ENCODE assay signal across 10 cellular contexts in genomic region chr12:8860165-8860961, GRCh38. TPM values are rescaled to one million over a fixed set of nuclear protein-coding genes. Genes with fewer than 3 reads are reported as not detected.
DNase-seq lines count a peak whose midpoint lies in the region; ATAC-seq, FAIRE-seq and TF ChIP-seq lines count a peak whose summit lies in the region.
"Had no signal": no experiment of that assay in that cellular context is flagged by ENCODE, and none has a peak within 500 bp of the region (broad histone marks: within the 10 kb centered on the region; RNA-seq: fewer than 3 reads in every experiment).

No MANE protein-coding gene starts in this region.

- peaks cover 2% of the 10 kb centered on the region for H3K27me3 Mint-ChIP-seq in activated T-cell treated with anti-CD3 and anti-CD28 coated beads, Interleukin-2, amount 50 U/mL, for 4 hours (ENCODE audit: low read depth)
- H3K27me3 Mint-ChIP-seq: activated naive CD8-positive, alpha-beta T cell had no signal

- no peaks in the 10 kb centered on the region for H3K9me3 Mint-ChIP-seq in activated T-cell treated with anti-CD3 and anti-CD28 coated beads, Interleukin-2, amount 50 U/mL, for 4 hours

- TF ChIP-seq CTCF in pancreas (IDR thresholded peaks at IDR 0.05), result peak; percentile 18 to 48 (median 37)

- 64 to 68% methylated on average over 10 of the region's 10 CpGs for WGBS in pancreas, 2 donors

- no peak overlapping the region for H3K4me3 ChIP-seq in pancreas

- DNase-seq in NCI-H748 (lab: John Stamatoyannopoulos, UW; ENCODE audit: unreplicated experiment) (peak; percentile 21), NCI-H748 treated with DMSO at 0.1 percent for 48 hours (lab: John Stamatoyannopoulos, UW) (no peak), NCI-H1694 (lab: John Stamatoyannopoulos, UW) (peak; percentile 20), germinal center (ENCODE audit: low spot score) (peak; percentile 35), pancreas (peak in 2 of 6 donors; percentile 26)
- peak; percentile 18 for DNase-seq in activated T-cell treated with anti-CD3 and anti-CD28 coated beads, Interleukin-2, amount 50 U/mL, for 4 hours

- H3K27ac ChIP-seq in pancreas, result no peak overlapping the region

- no peaks in the 10 kb centered on the region for H3K4me1 Mint-ChIP-seq in activated T-cell treated with anti-CD3 and anti-CD28 coated beads, Interleukin-2, amount 50 U/mL, for 4 hours (ENCODE audit: low read depth)

- intact Hi-C loops in pancreas (cut with DNase I), result loop anchor here in 1 of 3 donors (5.0 kb wide), 1 partner anchor 178 kb away; no protein-coding TSS in a partner anchor

- H3K9me3 ChIP-seq in pancreas, result no peaks in the 10 kb centered on the region

- H3K36me3 Mint-ChIP-seq in activated T-cell treated with anti-CD3 and anti-CD28 coated beads, Interleukin-2, amount 50 U/mL, for 4 hours (ENCODE audit: insufficient read depth), result no peaks in the 10 kb centered on the region
- H3K36me3 Mint-ChIP-seq: activated naive CD8-positive, alpha-beta T cell had no signal

- FAIRE-seq in pancreas (lab: Jason Lieb, UNC), result no peak
- FAIRE-seq: G401.6 had no signal

- no peaks in the 10 kb centered on the region for H3K27me3 ChIP-seq in pancreas

- H3K4me1 ChIP-seq in pancreas, result no peaks in the 10 kb centered on the region

- H3K36me3 ChIP-seq in pancreas, result no peaks in the 10 kb centered on the region

- ATAC-seq in activated T-cell treated with anti-CD3 and anti-CD28 coated beads, Interleukin-2, amount 50 U/mL, for 4 hours, result no peak
- peak in 3 of 4 donors; percentile 68 to 84 (median 71) for ATAC-seq in pancreas
- no peak for ATAC-seq in GM21447 (IDR thresholded peaks at IDR 0.05; ENCODE audit: unreplicated experiment)
- no peak for ATAC-seq in HG03378 (IDR thresholded peaks at IDR 0.05; ENCODE audit: unreplicated experiment)

- H3K4me3 Mint-ChIP-seq in activated T-cell treated with anti-CD3 and anti-CD28 coated beads, Interleukin-2, amount 50 U/mL, for 4 hours, result no peak overlapping the region
- H3K4me3 Mint-ChIP-seq: activated naive CD8-positive, alpha-beta T cell had no signal

RNA-seq across cellular contexts. Expression of gene A2ML1, which starts 37.9 kb away (rescaled TPM):
- not detected for total RNA-seq in activated T-cell treated with anti-CD3 and anti-CD28 coated beads, Interleukin-2, amount 50 U/mL, for 4 hours
- not detected for total RNA-seq in pancreas
- under 1 TPM; 0.05 to 0.08 TPM for polyA plus RNA-seq in pancreas

RNA-seq across cellular contexts. Expression of gene PHC1, which starts 53.9 kb away (rescaled TPM):
- 10 to 100 TPM; 10.3 to 15.5 (median 12.1) TPM for total RNA-seq in activated T-cell treated with anti-CD3 and anti-CD28 coated beads, Interleukin-2, amount 50 U/mL, for 4 hours
- total RNA-seq in pancreas, result 10 to 100 TPM; 15.8 to 33.1 (median 17.8) TPM
- polyA plus RNA-seq in pancreas, result 10 to 100 TPM; 31.2 to 45.1 TPM

Comparison
In these comparisons a context has a peak if more than half of its experiments do, and no peak if none do; other contexts are left out.
1. ATAC-seq: peak in pancreas (3 of 4); none in activated T-cell treated with anti-CD3 and anti-CD28 coated beads, Interleukin-2, amount 50 U/mL, for 4 hours (0 of 2), GM21447 (single experiment) and HG03378 (single experiment).